Comparison of ENCODE assay signal across 1 cellular context in the genomic region with DNA sequence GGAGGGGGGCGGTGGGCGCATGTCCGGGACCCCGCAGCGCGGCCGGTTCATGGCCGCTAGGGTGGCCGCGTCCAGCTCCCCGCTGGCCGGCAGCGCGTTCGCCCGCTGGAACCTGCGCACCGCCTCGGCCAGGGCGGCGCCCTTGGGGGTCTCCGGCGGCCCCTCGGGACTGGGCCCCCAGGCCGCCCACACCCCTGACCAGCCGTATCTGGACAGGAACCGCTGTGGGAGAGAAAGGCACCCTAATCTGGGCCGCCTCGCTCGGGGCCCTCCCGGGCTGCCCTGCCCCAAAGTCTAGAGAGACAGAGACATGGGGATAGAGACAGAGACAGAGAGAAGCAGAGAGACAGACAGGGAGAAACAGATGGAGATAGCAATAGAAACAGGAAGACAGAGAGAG.
TF ChIP-seq lines count a peak whose summit lies in the region.

No MANE protein-coding gene starts in this region.

TF ChIP-seq in GM23338, 12 proteins besides CTCF, POLR2A, EP300 and RAD21:
- TF ChIP-seq POLR2AphosphoS5 (IDR thresholded peaks at IDR 0.05; ENCODE audit: low read depth) (no peak), JUNB (IDR thresholded peaks at IDR 0.05; ENCODE audit: unreplicated experiment) (no peak), STAT1 (IDR thresholded peaks at IDR 0.05; ENCODE audit: unreplicated experiment) (no peak), CREB1 (CRISPR knock-in tag; IDR thresholded peaks at IDR 0.05; ENCODE audit: low read depth) (no peak), ZNF331 (CRISPR knock-in tag; IDR thresholded peaks at IDR 0.05; ENCODE audit: low read depth) (no peak), EZH2 (IDR thresholded peaks at IDR 0.05; ENCODE audit: low read depth, unreplicated experiment) (no peak)
- TF ChIP-seq, protein P1, sequence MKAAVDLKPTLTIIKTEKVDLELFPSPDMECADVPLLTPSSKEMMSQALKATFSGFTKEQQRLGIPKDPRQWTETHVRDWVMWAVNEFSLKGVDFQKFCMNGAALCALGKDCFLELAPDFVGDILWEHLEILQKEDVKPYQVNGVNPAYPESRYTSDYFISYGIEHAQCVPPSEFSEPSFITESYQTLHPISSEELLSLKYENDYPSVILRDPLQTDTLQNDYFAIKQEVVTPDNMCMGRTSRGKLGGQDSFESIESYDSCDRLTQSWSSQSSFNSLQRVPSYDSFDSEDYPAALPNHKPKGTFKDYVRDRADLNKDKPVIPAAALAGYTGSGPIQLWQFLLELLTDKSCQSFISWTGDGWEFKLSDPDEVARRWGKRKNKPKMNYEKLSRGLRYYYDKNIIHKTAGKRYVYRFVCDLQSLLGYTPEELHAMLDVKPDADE (IDR thresholded peaks at IDR 0.05) = no peak
